ENCODE assay signal across 1 cellular context in genomic region chr3:150871192-150871591, GRCh38.
TF ChIP-seq lines count a peak whose summit lies in the region.

No MANE protein-coding gene starts in this region.

TF ChIP-seq in A549, 52 proteins besides CTCF, POLR2A, EP300 and RAD21 (continued from another document):
- no peak for TF ChIP-seq HMGXB4 (CRISPR knock-in tag; IDR thresholded peaks at IDR 0.05; ENCODE audit: borderline replicate concordance)
